ENCODE assay signal across 13 cellular contexts in genomic region chr5:142726188-142726731, GRCh38. TPM values are rescaled to one million over a fixed set of nuclear protein-coding genes. Genes with fewer than 3 reads are reported as not detected.
A peak's percentile ranks its signal among the peaks of the same experiment; 100 is the strongest.
DNase-seq lines count a peak whose midpoint lies in the region; ATAC-seq and TF ChIP-seq lines count a peak whose summit lies in the region.
"Had no signal": no experiment of that assay in that cellular context is flagged by ENCODE, and none has a peak within 500 bp of the region (broad histone marks: within the 10 kb centered on the region; RNA-seq: fewer than 3 reads in every experiment).

No MANE protein-coding gene starts in this region.

- H2AFZ ChIP-seq in H9 (ENCODE audit: low read length): no peak overlapping the region

- H2BK20ac ChIP-seq in H9 (ENCODE audit: low read depth, low read length, poor library complexity, severe bottlenecking): no peak overlapping the region

- H3K27ac Mint-ChIP-seq in natural killer cell treated with Interleukin-12 subunit alpha and Interleukin-12 subunit beta and Interleukin-15 and Interleukin-18, amount 100 ng/mL, for 72 hours: peak overlapping the region; percentile 10 to 65
- H3K27ac Mint-ChIP-seq in natural killer cell (no peak overlapping the region), H9 (no peak overlapping the region)
- no peak overlapping the region for H3K27ac Mint-ChIP-seq in CD4-positive, alpha-beta T cell

- H3K23ac ChIP-seq in H9 (ENCODE audit: insufficient read length, low read depth, low read length): no peak overlapping the region

- H3K56ac ChIP-seq in H9 (ENCODE audit: insufficient read length, low read depth, low read length): no peak overlapping the region

- no peak overlapping the region for H3K14ac ChIP-seq in H9 (ENCODE audit: insufficient read depth, low read length)

- no peak overlapping the region for H4K91ac ChIP-seq in H9 (ENCODE audit: insufficient read length, low read depth, low read length)

- no peak overlapping the region for H3T11ph ChIP-seq in H9 (ENCODE audit: low read length)

- H2BK5ac ChIP-seq in H9 (ENCODE audit: insufficient read length, low read length): no peak overlapping the region

- no CpG with 5 or more reads among the region's 2 CpGs for WGBS in H9 (ENCODE audit: extremely low coverage, insufficient read length, low lambda C conversion rate)

- peak; percentile 71 to 77 for ATAC-seq in natural killer cell treated with Interleukin-12 subunit alpha and Interleukin-12 subunit beta and Interleukin-15 and Interleukin-18, amount 100 ng/mL, for 72 hours
- ATAC-seq in natural killer cell (no peak), HG03175 (IDR thresholded peaks at IDR 0.05; ENCODE audit: unreplicated experiment) (no peak)
- ATAC-seq in CD4-positive, alpha-beta T cell (ENCODE audit: poor library complexity): no peak

- no peaks in the 10 kb centered on the region for H3K4me1 ChIP-seq in H9 (ENCODE audit: insufficient read depth, low read length)

- no peak overlapping the region for H2AK5ac ChIP-seq in H9 (ENCODE audit: insufficient read length, low read length)

- no peak overlapping the region for H2BK12ac ChIP-seq in H9 (ENCODE audit: insufficient read length, low read depth, low read length)

- intact Hi-C loops in natural killer cell (cut with micrococcal nuclease): no loop called here
- intact Hi-C loops in CD4-positive, alpha-beta T cell (cut with DNase I, micrococcal nuclease): no loop called here

- no peaks in the 10 kb centered on the region for H3K27me3 Mint-ChIP-seq in natural killer cell treated with Interleukin-12 subunit alpha and Interleukin-12 subunit beta and Interleukin-15 and Interleukin-18, amount 100 ng/mL, for 72 hours
- no peaks in the 10 kb centered on the region for H3K27me3 Mint-ChIP-seq in natural killer cell (ENCODE audit: low read depth in 2 of 2)
- no peaks in the 10 kb centered on the region for H3K27me3 Mint-ChIP-seq in CD4-positive, alpha-beta T cell
- no peaks in the 10 kb centered on the region for H3K27me3 Mint-ChIP-seq in H9 (ENCODE audit: low read depth)

- no peaks in the 10 kb centered on the region for H3K36me3 Mint-ChIP-seq in natural killer cell treated with Interleukin-12 subunit alpha and Interleukin-12 subunit beta and Interleukin-15 and Interleukin-18, amount 100 ng/mL, for 72 hours
- H3K36me3 Mint-ChIP-seq in natural killer cell (no peaks in the 10 kb centered on the region), H9 (ENCODE audit: insufficient read depth in 1 of 3, low read depth in 3 of 3) (peaks cover 0 to 50% (median 5%) of the 10 kb centered on the region in 3 experiments; a peak in 3 of 7 replicates)
- no peaks in the 10 kb centered on the region for H3K36me3 Mint-ChIP-seq in CD4-positive, alpha-beta T cell (ENCODE audit: low read depth)

- H3K79me1 ChIP-seq in H9 (ENCODE audit: insufficient read depth, low read depth, low read length, poor library complexity, severe bottlenecking): no peaks in the 10 kb centered on the region

- CTCF ChIA-PET in CD4-positive, alpha-beta T cell (lab: Charles Lee): no interaction called here

- no peak overlapping the region for H2BK120ac ChIP-seq in H9 (ENCODE audit: low read depth, low read length, poor library complexity, severe bottlenecking)

- no peak overlapping the region for H4K5ac ChIP-seq in H9 (ENCODE audit: insufficient read length, low read depth, low read length)

- H4K20me1 ChIP-seq in H9 (ENCODE audit: control insufficient read depth, insufficient read depth, insufficient read length): no peaks in the 10 kb centered on the region

- DNase-seq in natural killer cell treated with Interleukin-12 subunit alpha and Interleukin-12 subunit beta and Interleukin-15 and Interleukin-18, amount 100 ng/mL, for 72 hours (ENCODE audit: low spot score): no peak
- DNase-seq in natural killer cell (no peak), RPMI7951 (ENCODE audit: low read depth) (peak; percentile 81), fibroblast of mammary gland (ENCODE audit: low read depth) (peak; percentile 96), H9 (no peak)
- DNase-seq in CD4-positive, alpha-beta T cell: no peak
- DNase-seq in activated CD4-positive, alpha-beta T cell treated with anti-CD3 and anti-CD28 coated beads, Interleukin-2, amount 50 U/mL, for 4 hours: no peak
- DNase-seq: occipital lobe, SHP77 treated with DMSO at 0.1 percent for 48 hours, stomach had no signal

- no peak overlapping the region for H3K27ac ChIP-seq in CD4-positive, alpha-beta T cell (ENCODE audit: low read depth, low read length)
- H3K27ac ChIP-seq in H9 (ENCODE audit: insufficient read length, low read depth, low read length): no peak overlapping the region
- H3K27ac ChIP-seq: esophagus muscularis mucosa, KMS-11, stomach had no signal

- no peaks in the 10 kb centered on the region for H3K23me2 ChIP-seq in H9 (ENCODE audit: insufficient read length, low read depth, low read length, poor library complexity, severe bottlenecking)

- H3K4me1 Mint-ChIP-seq in natural killer cell treated with Interleukin-12 subunit alpha and Interleukin-12 subunit beta and Interleukin-15 and Interleukin-18, amount 100 ng/mL, for 72 hours (ENCODE audit: low read depth in 2 of 2): peaks cover 16 to 18% of the 10 kb centered on the region in 2 donors
- H3K4me1 Mint-ChIP-seq in natural killer cell (peaks cover 0 to 16% of the 10 kb centered on the region in 2 donors), H9 (peaks cover 6 to 10% of the 10 kb centered on the region in 2 experiments)
- H3K4me1 Mint-ChIP-seq in CD4-positive, alpha-beta T cell (ENCODE audit: low read depth): no peaks in the 10 kb centered on the region

- no peak overlapping the region for H3K4ac ChIP-seq in H9 (ENCODE audit: low read depth, low read length)

- no peak overlapping the region for H4K8ac ChIP-seq in H9 (replicated peaks; ENCODE audit: insufficient read length, low read depth, low read length)

- no peak overlapping the region for H2BK15ac ChIP-seq in H9 (ENCODE audit: low read depth, low read length)

- H3K9me3 Mint-ChIP-seq in natural killer cell treated with Interleukin-12 subunit alpha and Interleukin-12 subunit beta and Interleukin-15 and Interleukin-18, amount 100 ng/mL, for 72 hours: no peaks in the 10 kb centered on the region
- H3K9me3 Mint-ChIP-seq in natural killer cell (no peaks in the 10 kb centered on the region), H9 (peaks cover 0 to 1% of the 10 kb centered on the region in 2 experiments; a peak in 1 of 5 replicates)
- no peaks in the 10 kb centered on the region for H3K9me3 Mint-ChIP-seq in CD4-positive, alpha-beta T cell

- no peaks in the 10 kb centered on the region for H3K79me2 ChIP-seq in H9 (ENCODE audit: insufficient read depth, low read length)

- no peak overlapping the region for H3K4me2 ChIP-seq in H9 (ENCODE audit: insufficient read depth, insufficient read length, low read length)
- H3K4me2 ChIP-seq: KMS-11 had no signal

- no peaks in the 10 kb centered on the region for H3K27me3 ChIP-seq in CD4-positive, alpha-beta T cell (ENCODE audit: control insufficient read depth, insufficient read depth, low read length)
- H3K27me3 ChIP-seq in H9 (ENCODE audit: insufficient read depth, low read length): no peaks in the 10 kb centered on the region

- POLR2A ChIA-PET in CD4-positive, alpha-beta T cell (lab: Charles Lee): no interaction called here

- peak overlapping the region; percentile 34 for H3K4me3 Mint-ChIP-seq in natural killer cell treated with Interleukin-12 subunit alpha and Interleukin-12 subunit beta and Interleukin-15 and Interleukin-18, amount 100 ng/mL, for 72 hours
- H3K4me3 Mint-ChIP-seq in natural killer cell: no peak overlapping the region
- no peak overlapping the region for H3K4me3 Mint-ChIP-seq in CD4-positive, alpha-beta T cell
- no peak overlapping the region for H3K4me3 Mint-ChIP-seq in H9

- no peak for TF ChIP-seq CTCF in natural killer cell (IDR thresholded peaks at IDR 0.05)
- TF ChIP-seq CTCF in fibroblast of mammary gland (conservative IDR thresholded peaks at IDR 0.05; ENCODE audit: control insufficient read depth, insufficient read depth, low read depth, low read length): no peak
- no peak for TF ChIP-seq CTCF in CD4-positive, alpha-beta T cell (IDR thresholded peaks at IDR 0.05)
- no peak for TF ChIP-seq CTCF in H9 (conservative IDR thresholded peaks at IDR 0.05)

- H3K4me3 ChIP-seq in fibroblast of mammary gland (ENCODE audit: control insufficient read depth, low read depth, low read length): no peak overlapping the region
- H3K4me3 ChIP-seq: esophagus muscularis mucosa, stomach had no signal

- H3K18ac ChIP-seq in H9 (ENCODE audit: insufficient read length, low read depth, low read length): no peak overlapping the region

- H3K9ac ChIP-seq in H9 (ENCODE audit: extremely low read depth, insufficient read length, low read length): no peak overlapping the region
- H3K9ac ChIP-seq: KMS-11 had no signal

- H3K9me3 ChIP-seq in CD4-positive, alpha-beta T cell (ENCODE audit: control insufficient read depth, low read length): no peaks in the 10 kb centered on the region
- H3K9me3 ChIP-seq in H9 (ENCODE audit: control insufficient read depth, low read depth, low read length): no peaks in the 10 kb centered on the region
- H3K9me3 ChIP-seq: esophagus muscularis mucosa, stomach had no signal

RNA-seq across cellular contexts. Expression of gene FGF1, which starts 40.4 kb away (rescaled TPM):
- total RNA-seq in natural killer cell treated with Interleukin-12 subunit alpha and Interleukin-12 subunit beta and Interleukin-15 and Interleukin-18, amount 100 ng/mL, for 72 hours: not detected
- not detected for total RNA-seq in natural killer cell
- total RNA-seq in RPMI7951 (2014; rRNA removed; shearing (Covaris generic)): 11.5 and 13.1 TPM in 2 replicates
- total RNA-seq in CD4-positive, alpha-beta T cell: not detected
- total RNA-seq in H9 (2021): 3.2 and 4.6 TPM in 2 replicates

RNA-seq across cellular contexts. Expression of gene ARHGAP26, which starts 43.9 kb away (rescaled TPM):
- total RNA-seq in natural killer cell treated with Interleukin-12 subunit alpha and Interleukin-12 subunit beta and Interleukin-15 and Interleukin-18, amount 100 ng/mL, for 72 hours: 100 to 1,000 TPM; 109 to 110 TPM
- total RNA-seq in natural killer cell (100 to 1,000 TPM; 153 to 159 (median 158) TPM), H9 (2021) (13.8 and 15.2 TPM in 2 replicates)
- total RNA-seq in RPMI7951 (2014; rRNA removed; shearing (Covaris generic)): 1.1 and 1.4 TPM in 2 replicates
- total RNA-seq in CD4-positive, alpha-beta T cell: 10 to 100 TPM; 24.9 to 27.3 TPM

Comparison
In these comparisons a context has a peak if more than half of its experiments do, and no peak if none do; other contexts are left out.
1. ATAC-seq: peak in natural killer cell treated with Interleukin-12 subunit alpha and Interleukin-12 subunit beta and Interleukin-15 and Interleukin-18, amount 100 ng/mL, for 72 hours (2 of 2); none in natural killer cell (0 of 3), CD4-positive, alpha-beta T cell (single experiment) and HG03175 (single experiment).
2. H3K27ac Mint-ChIP-seq: peak in natural killer cell treated with Interleukin-12 subunit alpha and Interleukin-12 subunit beta and Interleukin-15 and Interleukin-18, amount 100 ng/mL, for 72 hours (2 of 2); none in natural killer cell (0 of 2), CD4-positive, alpha-beta T cell (single experiment) and H9 (0 of 3).
3. DNase-seq: peak in RPMI7951 (single experiment) and fibroblast of mammary gland (single experiment); none in natural killer cell treated with Interleukin-12 subunit alpha and Interleukin-12 subunit beta and Interleukin-15 and Interleukin-18, amount 100 ng/mL, for 72 hours (single experiment), natural killer cell (single experiment), CD4-positive, alpha-beta T cell (0 of 10), activated CD4-positive, alpha-beta T cell treated with anti-CD3 and anti-CD28 coated beads, Interleukin-2, amount 50 U/mL, for 4 hours (0 of 2) and H9 (single experiment).